In the genomic region with DNA sequence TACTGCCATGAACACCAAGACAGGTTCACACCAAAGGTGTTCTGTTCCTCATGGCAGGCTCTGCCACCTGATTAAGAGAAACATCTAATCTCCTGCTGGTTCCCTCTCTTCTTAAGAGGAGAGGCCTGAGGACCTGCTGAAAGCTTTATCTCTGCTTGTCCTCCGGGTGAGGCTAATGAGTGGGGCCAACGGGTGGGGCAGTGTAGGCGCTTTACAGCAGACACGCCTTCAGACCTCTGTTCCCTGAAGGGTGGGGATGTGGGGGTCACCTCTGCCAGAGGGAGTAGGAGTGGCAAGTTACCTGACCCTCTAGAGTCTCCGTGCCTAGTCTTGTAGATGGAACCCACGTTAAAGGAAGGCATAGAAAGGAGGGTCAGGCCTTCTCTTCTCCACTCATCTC, we compare ENCODE assay signal across 23 cellular contexts.
"Had no signal": no experiment of that assay in that cellular context is flagged by ENCODE, and none has a peak within 500 bp of the region (broad histone marks: within the 10 kb centered on the region; RNA-seq: fewer than 3 reads in every experiment).

No MANE protein-coding gene starts in this region.

- H3K4me3 ChIP-seq: gastroesophageal sphincter, heart left ventricle, sigmoid colon, spleen, thoracic aorta had no signal

- H3K36me3 Mint-ChIP-seq: naive thymus-derived CD8-positive, alpha-beta T cell had no signal

- H3K9me3 ChIP-seq: gastroesophageal sphincter, heart left ventricle, sigmoid colon, spleen, thoracic aorta had no signal

- H3K27me3 ChIP-seq: brain microvascular endothelial cell, gastroesophageal sphincter, heart left ventricle, sigmoid colon had no signal

- H3K27ac Mint-ChIP-seq: activated CD4-positive, alpha-beta memory T cell treated with anti-CD3 and anti-CD28 coated beads, Interleukin-2, amount 10 ng/mL, durations not matched to agents 7 days and 5 days; activated CD4-positive, alpha-beta T cell treated with anti-CD3 and anti-CD28 coated beads for 36 hours; activated T-cell treated with anti-CD3 and anti-CD28 coated beads, Interleukin-2, amount 50 U/mL, for 24 hours; activated T-helper 2 cell treated with anti-CD3 and anti-CD28 coated beads, Interferon-gamma antibody, Interleukin-2, Interleukin-4, amounts not matched to agents 10 μg/mL and 5 μg/mL and 100 μg/mL, durations not matched to agents 14 hours and 24 hours and 36 hours; memory B cell; stimulated activated naive B cell treated with anti-CD40 and anti-IgM and Interleukin-4, amounts not matched to agents 10 μg/mL and 1 μg/mL and 100 μg/mL, for 72 hours; T-helper 2 cell treated with Interferon-gamma antibody and Interleukin-4, amounts not matched to agents 5 μg/mL and 100 μg/mL, for 36 hours; WTC11 had no signal

- H3K9me3 Mint-ChIP-seq: activated CD4-positive, alpha-beta memory T cell treated with anti-CD3 and anti-CD28 coated beads, Interleukin-2, amount 10 ng/mL, durations not matched to agents 7 days and 5 days; activated T-cell treated with anti-CD3 and anti-CD28 coated beads, Interleukin-2, amount 50 U/mL, for 24 hours; activated T-helper 2 cell treated with anti-CD3 and anti-CD28 coated beads, Interferon-gamma antibody, Interleukin-2, Interleukin-4, amounts not matched to agents 10 μg/mL and 5 μg/mL and 100 μg/mL, durations not matched to agents 14 hours and 24 hours and 36 hours; memory B cell; naive thymus-derived CD8-positive, alpha-beta T cell; stimulated activated naive B cell treated with anti-CD40 and anti-IgM and Interleukin-4, amounts not matched to agents 10 μg/mL and 1 μg/mL and 100 μg/mL, for 72 hours; T-helper 2 cell treated with Interferon-gamma antibody and Interleukin-4, amounts not matched to agents 5 μg/mL and 100 μg/mL, for 36 hours; WTC11 had no signal

- ATAC-seq: activated CD4-positive, alpha-beta T cell treated with anti-CD3 and anti-CD28 coated beads for 36 hours; esophagus mucosa; gastroesophageal sphincter; heart left ventricle; left ventricle myocardium superior; naive thymus-derived CD8-positive, alpha-beta T cell; stimulated activated naive B cell treated with anti-CD40 and anti-IgM and Interleukin-4, amounts not matched to agents 10 μg/mL and 1 μg/mL and 100 μg/mL, for 72 hours; WTC11 had no signal

- H3K4me3 Mint-ChIP-seq: activated CD4-positive, alpha-beta memory T cell treated with anti-CD3 and anti-CD28 coated beads, Interleukin-2, amount 10 ng/mL, durations not matched to agents 7 days and 5 days; activated CD4-positive, alpha-beta T cell treated with anti-CD3 and anti-CD28 coated beads for 36 hours; activated T-cell treated with anti-CD3 and anti-CD28 coated beads, Interleukin-2, amount 50 U/mL, for 24 hours; memory B cell; stimulated activated naive B cell treated with anti-CD40 and anti-IgM and Interleukin-4, amounts not matched to agents 10 μg/mL and 1 μg/mL and 100 μg/mL, for 72 hours; T-helper 2 cell treated with Interferon-gamma antibody and Interleukin-4, amounts not matched to agents 5 μg/mL and 100 μg/mL, for 36 hours; WTC11 had no signal

- H3K27me3 Mint-ChIP-seq: activated CD4-positive, alpha-beta memory T cell treated with anti-CD3 and anti-CD28 coated beads, Interleukin-2, amount 10 ng/mL, durations not matched to agents 7 days and 5 days; activated CD4-positive, alpha-beta T cell treated with anti-CD3 and anti-CD28 coated beads for 36 hours; activated T-cell treated with anti-CD3 and anti-CD28 coated beads, Interleukin-2, amount 50 U/mL, for 24 hours; naive thymus-derived CD8-positive, alpha-beta T cell had no signal

- H3K36me3 ChIP-seq: brain microvascular endothelial cell, gastroesophageal sphincter, heart left ventricle, spleen, thoracic aorta had no signal

- H3K27ac ChIP-seq: brain microvascular endothelial cell, gastroesophageal sphincter, heart left ventricle, sigmoid colon, spleen, thoracic aorta had no signal

- DNase-seq: activated CD4-positive, alpha-beta memory T cell treated with anti-CD3 and anti-CD28 coated beads, Interleukin-2, amount 10 ng/mL, durations not matched to agents 7 days and 5 days; activated CD4-positive, alpha-beta T cell treated with anti-CD3 and anti-CD28 coated beads for 36 hours; activated naive CD4-positive, alpha-beta T cell treated with anti-CD3 and anti-CD28 coated beads, Interleukin-2, amount 50 U/mL, for 16 hours; activated T-cell treated with anti-CD3 and anti-CD28 coated beads, Interleukin-2, amount 50 U/mL, for 24 hours; aorta; brain microvascular endothelial cell; cortex of kidney; effector CD4-positive, alpha-beta T cell; heart left ventricle; kidney glomerular epithelial cell; left ventricle myocardium superior; naive thymus-derived CD8-positive, alpha-beta T cell; nucleus accumbens; sigmoid colon; spleen; stimulated activated naive B cell treated with anti-CD40 and anti-IgM and Interleukin-4, amounts not matched to agents 10 μg/mL and 1 μg/mL and 100 μg/mL, for 72 hours had no signal
